Comparison of ENCODE assay signal across 10 cellular contexts in the genomic region with DNA sequence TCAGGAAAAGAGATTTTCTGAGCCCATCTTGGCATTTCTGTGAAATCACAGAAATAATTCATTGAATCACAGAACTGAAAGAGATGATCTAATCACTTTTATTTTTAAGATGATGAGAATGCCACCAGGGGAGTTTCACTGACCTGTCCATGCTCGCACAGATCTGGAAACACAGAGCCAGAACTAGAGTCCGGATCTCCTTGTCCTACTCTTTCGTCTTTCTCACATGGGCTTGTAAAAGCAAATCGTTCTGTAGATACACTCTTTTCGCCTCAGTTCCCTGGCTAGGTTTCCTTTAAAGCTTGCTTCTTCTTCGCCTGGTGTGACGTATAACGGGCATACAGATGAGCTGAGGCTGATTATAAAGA.
DNase-seq lines count a peak whose midpoint lies in the region; ATAC-seq and TF ChIP-seq lines count a peak whose summit lies in the region.
"Had no signal": no experiment of that assay in that cellular context is flagged by ENCODE, and none has a peak within 500 bp of the region (broad histone marks: within the 10 kb centered on the region; RNA-seq: fewer than 3 reads in every experiment).

No MANE protein-coding gene starts in this region.

- peak overlapping the region in 1 of 4 donors; percentile 16 for H3K4me3 ChIP-seq in adrenal gland

- no peaks in the 10 kb centered on the region for H3K27me3 Mint-ChIP-seq in nephron (ENCODE audit: low read depth)

- H3K36me3 ChIP-seq in adrenal gland (replicated peaks in 1 of 2), result no peaks in the 10 kb centered on the region

- no peaks in the 10 kb centered on the region for H3K9me3 ChIP-seq in adrenal gland (replicated peaks in 1 of 3)

- H3K4me1 ChIP-seq in adrenal gland (replicated peaks in 1 of 2), result peaks cover 0 to 30% of the 10 kb centered on the region in 2 donors

- H3K27me3 ChIP-seq in adrenal gland, result no peaks in the 10 kb centered on the region

- H3K4me3 Mint-ChIP-seq in nephron, result peak overlapping the region in 2 of 3 experiments; percentile 29 to 42
- H3K4me3 Mint-ChIP-seq: central memory CD8-positive, alpha-beta T cell had no signal

- H3K9me3 Mint-ChIP-seq in nephron, result peaks cover 7% of the 10 kb centered on the region
- H3K9me3 Mint-ChIP-seq: central memory CD8-positive, alpha-beta T cell had no signal

- 64 to 72% (median 66%) methylated on average over 8 of the region's 8 CpGs for WGBS in adrenal gland, 4 donors

- peaks cover 41% of the 10 kb centered on the region for H3K4me1 Mint-ChIP-seq in nephron

- H3K27ac Mint-ChIP-seq in nephron, result peak overlapping the region; percentile 80 to 95 (median 92)

- intact Hi-C loops in adrenal gland (cut with DNase I), result no loop called here

- H3K36me3 Mint-ChIP-seq in nephron (ENCODE audit: low read depth), result no peaks in the 10 kb centered on the region

- DNase-seq in adrenal gland (no peak), cerebellar nuclear complex (lab: John Stamatoyannopoulos, UW) (no peak), AG20443 (ENCODE audit: low spot score) (no peak)

- TF ChIP-seq POLR2A in adrenal gland (IDR thresholded peaks at IDR 0.05), result no peak

- TF ChIP-seq CTCF in adrenal gland (IDR thresholded peaks at IDR 0.05), result peak in 1 of 6 experiments; percentile 9
- no peak for TF ChIP-seq CTCF in nephron (IDR thresholded peaks at IDR 0.05; ENCODE audit: unreplicated experiment in 3 of 3)

- ATAC-seq in GM18498 (IDR thresholded peaks at IDR 0.05; ENCODE audit: unreplicated experiment) (peak; percentile 35), HG02678 (IDR thresholded peaks at IDR 0.05; ENCODE audit: unreplicated experiment) (peak; percentile 28), GM19467 (IDR thresholded peaks at IDR 0.05; ENCODE audit: unreplicated experiment) (no peak), GM18520 (IDR thresholded peaks at IDR 0.05; ENCODE audit: unreplicated experiment) (no peak)
- ATAC-seq: HCT116 had no signal

- H3K27ac ChIP-seq in adrenal gland, result peak overlapping the region; percentile 52 to 89 (median 75)

Comparison
In these comparisons a context has a peak if more than half of its experiments do, and no peak if none do; other contexts are left out.
1. ATAC-seq: peak in GM18498 (single experiment) and HG02678 (single experiment); none in GM19467 (single experiment) and GM18520 (single experiment).